ENCODE assay signal across 20 cellular contexts in the genomic region with DNA sequence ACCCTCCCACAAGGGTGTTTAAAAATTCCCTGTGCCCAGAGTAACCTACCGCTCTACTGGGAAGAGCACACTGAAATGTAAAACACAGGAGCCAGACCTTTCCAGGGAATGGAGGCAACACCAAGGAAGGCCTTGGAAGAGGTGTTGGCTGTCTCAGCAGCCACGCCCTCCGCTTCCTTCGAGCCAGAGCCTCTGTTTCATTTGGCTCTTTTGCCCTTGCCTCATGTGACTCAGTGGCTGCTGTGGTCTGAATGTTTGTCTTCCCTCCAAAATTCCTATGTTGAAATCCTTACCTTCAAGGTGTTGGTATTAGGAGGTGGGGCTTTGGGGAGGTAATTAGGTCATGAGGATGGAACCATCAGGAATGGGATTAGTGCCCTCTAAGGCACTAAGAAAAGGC. TPM values are rescaled to one million over a fixed set of nuclear protein-coding genes. Genes with fewer than 3 reads are reported as not detected.
DNase-seq lines count a peak whose midpoint lies in the region; ATAC-seq, FAIRE-seq and TF ChIP-seq lines count a peak whose summit lies in the region.
"Had no signal": no experiment of that assay in that cellular context is flagged by ENCODE, and none has a peak within 500 bp of the region (broad histone marks: within the 10 kb centered on the region; RNA-seq: fewer than 3 reads in every experiment).

No MANE protein-coding gene starts in this region.

- H3K9me3 ChIP-seq in RWPE2 (ENCODE audit: severe bottlenecking) (no peaks in the 10 kb centered on the region), endothelial cell of umbilical vein (replicated peaks; ENCODE audit: control insufficient read depth, insufficient read depth, low read length) (no peaks in the 10 kb centered on the region)
- H3K9me3 ChIP-seq: Caco-2, neutrophil, upper lobe of right lung had no signal

- peak overlapping the region; percentile 13 for H3K4me2 ChIP-seq in endothelial cell of umbilical vein (ENCODE audit: insufficient read depth, low read length)

- CTCF ChIA-PET in HEK293T (lab: Yijun Ruan, JAX) = no interaction called here
- CTCF ChIA-PET in endothelial cell of umbilical vein (lab: Charles Lee) = interaction anchor here (1.0 to 4.3 kb wide), 2 partner anchors 13 to 48 kb away, joined by 6 to 49 read pairs; a partner anchor contains a TSS

- peak; percentile 19; the same call in 2 of the 3 replicates for ATAC-seq in RWPE2 (ENCODE audit: low read depth)
- no peak for ATAC-seq in GM18861 (IDR thresholded peaks at IDR 0.05; ENCODE audit: unreplicated experiment)
- no peak for ATAC-seq in GM18873 (IDR thresholded peaks at IDR 0.05; ENCODE audit: low FRiP score, unreplicated experiment)
- ATAC-seq: stimulated activated naive CD8-positive, alpha-beta T cell treated with anti-CD3 and anti-CD28 coated beads, Interleukin-15, amount 100 ng/mL, for 72 hours; upper lobe of right lung had no signal

- DNase-seq in HEK293T (ENCODE audit: extremely low spot score) (no peak), RWPE2 (ENCODE audit: low spot score) (no peak), endothelial cell of umbilical vein (ENCODE audit: low read depth, low spot score) (no peak), substantia nigra (lab: John Stamatoyannopoulos, UW) (no peak)
- DNase-seq in activated CD4-positive, alpha-beta T cell treated with anti-CD3 and anti-CD28 coated beads for 1 hour = no peak
- DNase-seq: activated CD4-positive, alpha-beta T cell treated with anti-CD3 and anti-CD28 coated beads, Interleukin-2, amount 10 ng/mL, durations not matched to agents 7 days and 5 days; activated naive CD4-positive, alpha-beta T cell treated with Interleukin-2 at 50 U/mL for 16 hours; Caco-2; foreskin fibroblast; hypothalamus; IMR-90; SHP77 treated with DMSO at 0.1 percent for 48 hours; stimulated activated CD4-positive, alpha-beta T cell treated with anti-CD3 and anti-CD28 coated beads, Interleukin-4, amount 100 ng/mL, for 4 hours; stimulated activated naive CD8-positive, alpha-beta T cell treated with anti-CD3 and anti-CD28 coated beads, Interleukin-15, amount 100 ng/mL, for 72 hours; upper lobe of right lung had no signal

- H3K27ac ChIP-seq in RWPE2 (ENCODE audit: poor library complexity, severe bottlenecking) = no peak overlapping the region
- H3K27ac ChIP-seq in endothelial cell of umbilical vein (ENCODE audit: insufficient read depth, low read depth, low read length) = peak overlapping the region; percentile 98
- peak overlapping the region; percentile 49 for H3K27ac ChIP-seq in substantia nigra (ENCODE audit: low read depth, low read length, poor library complexity, severe bottlenecking)
- H3K27ac ChIP-seq: neutrophil, upper lobe of right lung had no signal

- no peak for FAIRE-seq in endothelial cell of umbilical vein (lab: Jason Lieb, UNC)
- FAIRE-seq: islet of Langerhans had no signal

- H3K4me3 ChIP-seq in RWPE2 (ENCODE audit: severe bottlenecking) = no peak overlapping the region
- no peak overlapping the region for H3K4me3 ChIP-seq in endothelial cell of umbilical vein (replicated peaks in 1 of 3; ENCODE audit: insufficient read depth in 1 of 3, low read depth in 1 of 3, low read length in 3 of 3)
- H3K4me3 ChIP-seq: upper lobe of right lung had no signal

- POLR2A ChIA-PET in HEK293T (lab: Yijun Ruan, JAX) (no interaction called here), endothelial cell of umbilical vein (lab: Charles Lee) (interaction anchor here (0.6 to 1.2 kb wide), 2 partner anchors 8 to 10 kb away, joined by 5 to 7 read pairs; no protein-coding TSS in a partner anchor)

- no peaks in the 10 kb centered on the region for H3K36me3 ChIP-seq in RWPE2 (ENCODE audit: low read depth)
- H3K36me3 ChIP-seq in endothelial cell of umbilical vein (ENCODE audit: control insufficient read depth in 2 of 2, extremely low read depth in 1 of 2, insufficient read depth in 2 of 2, low read length in 2 of 2) = no peaks in the 10 kb centered on the region
- H3K36me3 ChIP-seq: neutrophil, upper lobe of right lung had no signal

- no TSS peak for BruUV-seq in endothelial cell of umbilical vein (replicated peaks; lab: Mats Ljungman, UMichigan)

- intact Hi-C loops in endothelial cell of umbilical vein (cut with micrococcal nuclease) = no loop called here

- TF ChIP-seq CTCF in RWPE2 (IDR thresholded peaks at IDR 0.05; ENCODE audit: poor library complexity, severe bottlenecking) (no peak), endothelial cell of umbilical vein (IDR thresholded peaks at IDR 0.05; ENCODE audit: extremely low read depth in 1 of 2, insufficient read depth in 1 of 2, low read depth in 1 of 2, low read length in 2 of 2) (no peak)

- no peak for TF ChIP-seq POLR2A in endothelial cell of umbilical vein (IDR thresholded peaks at IDR 0.05; ENCODE audit: low read depth, low read length)

- H3K27me3 ChIP-seq in RWPE2 (ENCODE audit: insufficient read depth, poor library complexity, severe bottlenecking) = no peaks in the 10 kb centered on the region
- no peaks in the 10 kb centered on the region for H3K27me3 ChIP-seq in endothelial cell of umbilical vein (ENCODE audit: control insufficient read depth in 2 of 2, insufficient read depth in 2 of 2, low read length in 2 of 2)
- H3K27me3 ChIP-seq: neutrophil, upper lobe of right lung had no signal

- H3K9me1 ChIP-seq in endothelial cell of umbilical vein (replicated peaks; ENCODE audit: control insufficient read depth, extremely low read depth, insufficient read depth, low read length) = no peaks in the 10 kb centered on the region

- peaks cover 20% of the 10 kb centered on the region for H3K79me2 ChIP-seq in endothelial cell of umbilical vein (ENCODE audit: control insufficient read depth, insufficient read depth, low read length)

- dilution Hi-C loops in endothelial cell of umbilical vein (cut with MboI; ENCODE audit: extremely low pct_ligation_motif_present, low sequenced_read_pairs) = no loop called here

- H3K4me1 ChIP-seq in RWPE2 (ENCODE audit: insufficient read depth, poor library complexity, severe bottlenecking) = peaks cover 17% of the 10 kb centered on the region
- H3K4me1 ChIP-seq in endothelial cell of umbilical vein (ENCODE audit: control insufficient read depth, extremely low read depth, insufficient read depth, low read length) = peaks cover 38% of the 10 kb centered on the region
- H3K4me1 ChIP-seq: upper lobe of right lung had no signal

- H4K20me1 ChIP-seq in endothelial cell of umbilical vein (replicated peaks; ENCODE audit: control insufficient read depth, extremely low read depth, insufficient read depth, low read length) = no peaks in the 10 kb centered on the region

- no peak overlapping the region for H2AFZ ChIP-seq in endothelial cell of umbilical vein (ENCODE audit: low read depth, low read length)

- no peak overlapping the region for H3K9ac ChIP-seq in endothelial cell of umbilical vein (replicated peaks; ENCODE audit: extremely low read depth, insufficient read depth, low read length)

TF ChIP-seq in HEK293T, 16 proteins besides CTCF, POLR2A, EP300 and RAD21:
- TF ChIP-seq L3MBTL2 (conservative IDR thresholded peaks at IDR 0.05) (0 out of 2 replicates have a peak, but pooled peaks have one; percentile 23), TARDBP (IDR thresholded peaks at IDR 0.05) (no peak)

TF ChIP-seq in endothelial cell of umbilical vein, 7 proteins besides CTCF, POLR2A, EP300 and RAD21:
- TF ChIP-seq MYC (IDR thresholded peaks at IDR 0.05; ENCODE audit: low read depth, low read length) = no peak
- TF ChIP-seq FOS (IDR thresholded peaks at IDR 0.05; ENCODE audit: borderline replicate concordance, insufficient read depth, low read length) = no peak
- no peak for TF ChIP-seq JUN (IDR thresholded peaks at IDR 0.05; ENCODE audit: borderline replicate concordance, insufficient read depth, insufficient read length, low read depth)
- TF ChIP-seq, protein P1, sequence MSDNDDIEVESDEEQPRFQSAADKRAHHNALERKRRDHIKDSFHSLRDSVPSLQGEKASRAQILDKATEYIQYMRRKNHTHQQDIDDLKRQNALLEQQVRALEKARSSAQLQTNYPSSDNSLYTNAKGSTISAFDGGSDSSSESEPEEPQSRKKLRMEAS (IDR thresholded peaks at IDR 0.05; ENCODE audit: insufficient read depth, insufficient read length) = no peak
- TF ChIP-seq EZH2 (IDR thresholded peaks at IDR 0.05; ENCODE audit: borderline replicate concordance, low read depth, low read length, severe bottlenecking) = no peak
- TF ChIP-seq GATA2 (IDR thresholded peaks at IDR 0.05; ENCODE audit: insufficient read depth, insufficient read length, low read depth, low read length) = no peak

RNA-seq across cellular contexts. Expression of a gene that starts 11.3 kb away (rescaled TPM):
- total RNA-seq in endothelial cell of umbilical vein = 35.8 and 38.4 TPM in 2 replicates
- 35.2 and 38.5 TPM in 2 replicates for polyA plus RNA-seq in endothelial cell of umbilical vein
- 26.9 and 29.5 TPM in 2 replicates for polyA plus RNA-seq in endothelial cell of umbilical vein (2011; cell fraction: cytosol; rRNA removed)
- 14.3 and 15.8 TPM in 2 replicates for polyA plus RNA-seq in endothelial cell of umbilical vein (2011; cell fraction: nucleus; rRNA removed)
- 20.0 and 22.7 TPM in 2 replicates for polyA plus RNA-seq in endothelial cell of umbilical vein (2012)
- polyA minus RNA-seq in endothelial cell of umbilical vein = 38.5 and 42.8 TPM in 2 replicates
- polyA minus RNA-seq in endothelial cell of umbilical vein (2011; cell fraction: cytosol; rRNA and poly(A)+ RNA removed) = 1.4 TPM
- polyA minus RNA-seq in endothelial cell of umbilical vein (2011; cell fraction: nucleus; rRNA and poly(A)+ RNA removed) = 24.9 and 28.3 TPM in 2 replicates
- total RNA-seq: B cell had no signal
